ENCODE assay signal across 11 cellular contexts in genomic region chr3:153628591-153628990, GRCh38.
DNase-seq lines count a peak whose midpoint lies in the region; ATAC-seq, FAIRE-seq and TF ChIP-seq lines count a peak whose summit lies in the region.
"Had no signal": no experiment of that assay in that cellular context is flagged by ENCODE, and none has a peak within 500 bp of the region (broad histone marks: within the 10 kb centered on the region; RNA-seq: fewer than 3 reads in every experiment).

No MANE protein-coding gene starts in this region.

- ATAC-seq in GM19035 (IDR thresholded peaks at IDR 0.05; ENCODE audit: unreplicated experiment): peak; percentile 46
- peak; percentile 58 for ATAC-seq in HG03432 (IDR thresholded peaks at IDR 0.05; ENCODE audit: unreplicated experiment)

- 39 to 62% methylated on average over 4 of the region's 4 CpGs for WGBS in esophagus squamous epithelium, 2 donors

- DNase-seq in D721Med (ENCODE audit: insufficient read length, low spot score) (no peak), dermis blood vessel endothelial cell (peak; percentile 97), H54 (ENCODE audit: insufficient read length, low spot score) (no peak), RKO (ENCODE audit: low spot score) (no peak), esophagus squamous epithelium (lab: John Stamatoyannopoulos, UW) (no peak), NCI-H345 treated with DMSO at 0.1 percent for 48 hours (lab: John Stamatoyannopoulos, UW; ENCODE audit: unreplicated experiment) (no peak)
- DNase-seq: naive B cell, SHP77 had no signal

- no peak overlapping the region for H3K27ac ChIP-seq in esophagus squamous epithelium
- H3K27ac ChIP-seq: coronary artery had no signal

- H3K27me3 ChIP-seq in esophagus squamous epithelium: no peaks in the 10 kb centered on the region

- intact Hi-C loops in esophagus squamous epithelium (cut with DNase I): no loop called here

- no peak overlapping the region for H3K4me3 ChIP-seq in esophagus squamous epithelium
- H3K4me3 ChIP-seq: coronary artery had no signal

- no peaks in the 10 kb centered on the region for H3K9me3 ChIP-seq in esophagus squamous epithelium

- peak; percentile 21 for FAIRE-seq in D721Med (lab: Jason Lieb, UNC)
- FAIRE-seq in H54 (lab: Jason Lieb, UNC): no peak

- TF ChIP-seq CTCF in D721Med (IDR thresholded peaks at IDR 0.05; ENCODE audit: insufficient read depth, missing control alignments): no peak
- TF ChIP-seq CTCF in esophagus squamous epithelium (IDR thresholded peaks at IDR 0.05): no peak

- H3K36me3 ChIP-seq in esophagus squamous epithelium: no peaks in the 10 kb centered on the region

- H3K4me1 ChIP-seq in esophagus squamous epithelium: no peaks in the 10 kb centered on the region

- TF ChIP-seq POLR2A in H54 (IDR thresholded peaks at IDR 0.05; ENCODE audit: low read depth, low read length) (no peak), esophagus squamous epithelium (IDR thresholded peaks at IDR 0.05) (no peak)
